ENCODE assay signal across 1 cellular context in the genomic region with DNA sequence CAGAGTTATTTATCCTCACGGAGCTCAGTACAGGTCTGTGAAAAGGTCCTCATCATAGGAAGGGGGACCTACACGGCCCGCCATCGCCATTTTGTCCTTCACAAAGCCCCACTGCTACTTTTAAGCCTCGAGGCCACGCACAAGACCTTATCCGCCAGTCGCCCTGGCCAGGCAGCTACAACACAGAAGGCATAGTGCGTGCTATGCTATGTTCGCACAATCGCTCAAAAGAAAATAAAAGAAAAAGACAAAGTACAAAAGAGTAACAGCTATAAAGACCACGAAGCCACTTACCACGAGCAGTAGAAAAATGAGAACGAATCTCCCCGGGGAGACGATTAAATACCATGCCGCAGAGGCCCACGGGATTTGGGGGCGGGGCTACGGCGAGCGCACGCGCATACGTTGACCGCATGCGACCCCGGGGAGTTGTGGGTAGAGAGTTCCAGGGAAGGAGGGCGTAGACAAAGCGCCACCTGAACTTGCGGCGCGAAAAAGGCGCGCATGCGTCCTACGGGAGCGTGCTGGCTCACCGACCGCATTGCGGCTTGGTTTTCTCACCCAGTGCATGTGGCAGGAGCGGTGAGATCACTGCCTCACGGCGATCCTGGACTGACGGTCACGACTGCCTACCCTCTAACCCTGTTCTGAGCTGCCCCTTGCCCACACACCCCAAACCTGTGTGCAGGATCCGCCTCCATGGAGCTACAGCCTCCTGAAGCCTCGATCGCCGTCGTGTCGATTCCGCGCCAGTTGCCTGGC.
TF ChIP-seq lines count a peak whose summit lies in the region.

No MANE protein-coding gene starts in this region.

TF ChIP-seq in WTC11, 78 proteins besides CTCF, POLR2A, EP300 and RAD21 (continued from another document):
- TF ChIP-seq SMAD4 (CRISPR knock-in tag; IDR thresholded peaks at IDR 0.05) (no peak), FOXP1 (CRISPR knock-in tag; IDR thresholded peaks at IDR 0.05; ENCODE audit: borderline replicate concordance) (peak; percentile 93), ZNF138 (CRISPR knock-in tag; conservative IDR thresholded peaks at IDR 0.05) (no peak), FOXK1 (CRISPR knock-in tag; IDR thresholded peaks at IDR 0.05) (peak; percentile 67; the same call in 1 of the 2 replicates), KAT7 (CRISPR knock-in tag; IDR thresholded peaks at IDR 0.05; ENCODE audit: borderline replicate concordance) (peak; percentile 71; the same call in 1 of the 2 replicates), NR3C1 (CRISPR knock-in tag; conservative IDR thresholded peaks at IDR 0.05; ENCODE audit: low read depth) (no peak), TCF7 (CRISPR knock-in tag; IDR thresholded peaks at IDR 0.05; ENCODE audit: low read depth) (peak; percentile 81; the same call in 1 of the 2 replicates), ZNF232 (CRISPR knock-in tag; IDR thresholded peaks at IDR 0.05) (peak; percentile 58; the same call in 1 of the 2 replicates), NFATC4 (CRISPR knock-in tag; IDR thresholded peaks at IDR 0.05) (peak; percentile 89)
- TF ChIP-seq, protein P1, sequence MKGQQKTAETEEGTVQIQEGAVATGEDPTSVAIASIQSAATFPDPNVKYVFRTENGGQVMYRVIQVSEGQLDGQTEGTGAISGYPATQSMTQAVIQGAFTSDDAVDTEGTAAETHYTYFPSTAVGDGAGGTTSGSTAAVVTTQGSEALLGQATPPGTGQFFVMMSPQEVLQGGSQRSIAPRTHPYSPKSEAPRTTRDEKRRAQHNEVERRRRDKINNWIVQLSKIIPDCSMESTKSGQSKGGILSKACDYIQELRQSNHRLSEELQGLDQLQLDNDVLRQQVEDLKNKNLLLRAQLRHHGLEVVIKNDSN (CRISPR knock-in tag; IDR thresholded peaks at IDR 0.05) = peak; percentile 9; the same call in 1 of the 2 replicates
- TF ChIP-seq, protein P2, sequence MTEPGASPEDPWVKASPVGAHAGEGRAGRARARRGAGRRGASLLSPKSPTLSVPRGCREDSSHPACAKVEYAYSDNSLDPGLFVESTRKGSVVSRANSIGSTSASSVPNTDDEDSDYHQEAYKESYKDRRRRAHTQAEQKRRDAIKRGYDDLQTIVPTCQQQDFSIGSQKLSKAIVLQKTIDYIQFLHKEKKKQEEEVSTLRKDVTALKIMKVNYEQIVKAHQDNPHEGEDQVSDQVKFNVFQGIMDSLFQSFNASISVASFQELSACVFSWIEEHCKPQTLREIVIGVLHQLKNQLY (CRISPR knock-in tag; IDR thresholded peaks at IDR 0.05) = no peak
- TF ChIP-seq, protein P3, sequence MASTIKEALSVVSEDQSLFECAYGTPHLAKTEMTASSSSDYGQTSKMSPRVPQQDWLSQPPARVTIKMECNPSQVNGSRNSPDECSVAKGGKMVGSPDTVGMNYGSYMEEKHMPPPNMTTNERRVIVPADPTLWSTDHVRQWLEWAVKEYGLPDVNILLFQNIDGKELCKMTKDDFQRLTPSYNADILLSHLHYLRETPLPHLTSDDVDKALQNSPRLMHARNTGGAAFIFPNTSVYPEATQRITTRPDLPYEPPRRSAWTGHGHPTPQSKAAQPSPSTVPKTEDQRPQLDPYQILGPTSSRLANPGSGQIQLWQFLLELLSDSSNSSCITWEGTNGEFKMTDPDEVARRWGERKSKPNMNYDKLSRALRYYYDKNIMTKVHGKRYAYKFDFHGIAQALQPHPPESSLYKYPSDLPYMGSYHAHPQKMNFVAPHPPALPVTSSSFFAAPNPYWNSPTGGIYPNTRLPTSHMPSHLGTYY (CRISPR knock-in tag; IDR thresholded peaks at IDR 0.05) = peak; percentile 84; the same call in 1 of the 2 replicates
- TF ChIP-seq, protein P4, sequence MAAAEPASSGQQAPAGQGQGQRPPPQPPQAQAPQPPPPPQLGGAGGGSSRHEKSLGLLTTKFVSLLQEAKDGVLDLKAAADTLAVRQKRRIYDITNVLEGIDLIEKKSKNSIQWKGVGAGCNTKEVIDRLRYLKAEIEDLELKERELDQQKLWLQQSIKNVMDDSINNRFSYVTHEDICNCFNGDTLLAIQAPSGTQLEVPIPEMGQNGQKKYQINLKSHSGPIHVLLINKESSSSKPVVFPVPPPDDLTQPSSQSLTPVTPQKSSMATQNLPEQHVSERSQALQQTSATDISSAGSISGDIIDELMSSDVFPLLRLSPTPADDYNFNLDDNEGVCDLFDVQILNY (CRISPR knock-in tag; IDR thresholded peaks at IDR 0.05) = peak; percentile 100
- TF ChIP-seq, protein P5, sequence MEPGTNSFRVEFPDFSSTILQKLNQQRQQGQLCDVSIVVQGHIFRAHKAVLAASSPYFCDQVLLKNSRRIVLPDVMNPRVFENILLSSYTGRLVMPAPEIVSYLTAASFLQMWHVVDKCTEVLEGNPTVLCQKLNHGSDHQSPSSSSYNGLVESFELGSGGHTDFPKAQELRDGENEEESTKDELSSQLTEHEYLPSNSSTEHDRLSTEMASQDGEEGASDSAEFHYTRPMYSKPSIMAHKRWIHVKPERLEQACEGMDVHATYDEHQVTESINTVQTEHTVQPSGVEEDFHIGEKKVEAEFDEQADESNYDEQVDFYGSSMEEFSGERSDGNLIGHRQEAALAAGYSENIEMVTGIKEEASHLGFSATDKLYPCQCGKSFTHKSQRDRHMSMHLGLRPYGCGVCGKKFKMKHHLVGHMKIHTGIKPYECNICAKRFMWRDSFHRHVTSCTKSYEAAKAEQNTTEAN (CRISPR knock-in tag; IDR thresholded peaks at IDR 0.05) = peak; percentile 80
- TF ChIP-seq, protein P6, sequence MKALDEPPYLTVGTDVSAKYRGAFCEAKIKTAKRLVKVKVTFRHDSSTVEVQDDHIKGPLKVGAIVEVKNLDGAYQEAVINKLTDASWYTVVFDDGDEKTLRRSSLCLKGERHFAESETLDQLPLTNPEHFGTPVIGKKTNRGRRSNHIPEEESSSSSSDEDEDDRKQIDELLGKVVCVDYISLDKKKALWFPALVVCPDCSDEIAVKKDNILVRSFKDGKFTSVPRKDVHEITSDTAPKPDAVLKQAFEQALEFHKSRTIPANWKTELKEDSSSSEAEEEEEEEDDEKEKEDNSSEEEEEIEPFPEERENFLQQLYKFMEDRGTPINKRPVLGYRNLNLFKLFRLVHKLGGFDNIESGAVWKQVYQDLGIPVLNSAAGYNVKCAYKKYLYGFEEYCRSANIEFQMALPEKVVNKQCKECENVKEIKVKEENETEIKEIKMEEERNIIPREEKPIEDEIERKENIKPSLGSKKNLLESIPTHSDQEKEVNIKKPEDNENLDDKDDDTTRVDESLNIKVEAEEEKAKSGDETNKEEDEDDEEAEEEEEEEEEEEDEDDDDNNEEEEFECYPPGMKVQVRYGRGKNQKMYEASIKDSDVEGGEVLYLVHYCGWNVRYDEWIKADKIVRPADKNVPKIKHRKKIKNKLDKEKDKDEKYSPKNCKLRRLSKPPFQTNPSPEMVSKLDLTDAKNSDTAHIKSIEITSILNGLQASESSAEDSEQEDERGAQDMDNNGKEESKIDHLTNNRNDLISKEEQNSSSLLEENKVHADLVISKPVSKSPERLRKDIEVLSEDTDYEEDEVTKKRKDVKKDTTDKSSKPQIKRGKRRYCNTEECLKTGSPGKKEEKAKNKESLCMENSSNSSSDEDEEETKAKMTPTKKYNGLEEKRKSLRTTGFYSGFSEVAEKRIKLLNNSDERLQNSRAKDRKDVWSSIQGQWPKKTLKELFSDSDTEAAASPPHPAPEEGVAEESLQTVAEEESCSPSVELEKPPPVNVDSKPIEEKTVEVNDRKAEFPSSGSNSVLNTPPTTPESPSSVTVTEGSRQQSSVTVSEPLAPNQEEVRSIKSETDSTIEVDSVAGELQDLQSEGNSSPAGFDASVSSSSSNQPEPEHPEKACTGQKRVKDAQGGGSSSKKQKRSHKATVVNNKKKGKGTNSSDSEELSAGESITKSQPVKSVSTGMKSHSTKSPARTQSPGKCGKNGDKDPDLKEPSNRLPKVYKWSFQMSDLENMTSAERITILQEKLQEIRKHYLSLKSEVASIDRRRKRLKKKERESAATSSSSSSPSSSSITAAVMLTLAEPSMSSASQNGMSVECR (CRISPR knock-in tag; IDR thresholded peaks at IDR 0.05; ENCODE audit: borderline replicate concordance) = 0 out of 2 replicates have a peak, but pooled peaks have one; percentile 15
